23 cellular contexts compared by ENCODE assay signal in the genomic region with DNA sequence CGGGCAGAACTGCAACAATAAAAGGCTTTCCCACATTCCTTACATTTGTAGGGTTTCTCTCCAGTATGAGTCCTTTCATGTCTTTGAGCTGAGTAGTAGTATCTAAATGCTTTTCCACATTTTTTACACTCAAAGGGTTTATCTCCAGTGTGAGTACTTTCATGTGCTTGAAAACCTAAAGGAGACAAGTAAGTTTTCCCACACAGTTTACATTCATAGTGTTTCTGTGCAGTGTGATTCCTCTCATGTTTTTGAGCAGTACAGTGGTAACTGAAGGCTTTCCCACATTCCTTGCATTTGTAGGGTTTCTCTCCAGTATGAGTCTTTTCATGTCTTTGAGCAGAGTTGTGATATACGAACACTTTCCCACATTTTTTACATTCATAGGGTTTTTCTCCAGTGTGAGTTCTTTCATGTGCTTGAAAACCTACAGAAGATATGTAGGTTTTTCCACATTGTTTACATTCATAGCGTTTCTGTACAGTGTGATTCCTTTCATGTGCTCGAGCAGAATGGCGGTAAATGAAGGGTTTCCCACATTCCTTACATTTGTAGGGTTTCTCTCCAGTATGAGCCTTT. TPM values are rescaled to one million over a fixed set of nuclear protein-coding genes. Genes with fewer than 3 reads are reported as not detected.
DNase-seq lines count a peak whose midpoint lies in the region; ATAC-seq, FAIRE-seq and TF ChIP-seq lines count a peak whose summit lies in the region.
"Had no signal": no experiment of that assay in that cellular context is flagged by ENCODE, and none has a peak within 500 bp of the region (broad histone marks: within the 10 kb centered on the region; RNA-seq: fewer than 3 reads in every experiment).

No MANE protein-coding gene starts in this region.

- no peak for TF ChIP-seq RAD21 in K562 (CRISPR knock-in tag; conservative IDR thresholded peaks at IDR 0.05 in 1 of 2, IDR thresholded peaks at IDR 0.05 in 1 of 2)

- intact Hi-C loops in K562 (cut with micrococcal nuclease) (no loop called here), uterus (cut with DNase I; ENCODE audit: low total_unique reads) (no loop called here)
- intact Hi-C loops in naive thymus-derived CD4-positive, alpha-beta T cell (cut with micrococcal nuclease) = no loop called here

- TF ChIP-seq POLR2A in K562 (conservative IDR thresholded peaks at IDR 0.05) (no peak), uterus (IDR thresholded peaks at IDR 0.05) (no peak)

- WGBS in K562 (ENCODE audit: insufficient coverage, low coverage, missing lambda C conversion rate) = 3% methylated on average over 5 of the region's 5 CpGs

- ATAC-seq in K562 = no peak
- no peak for ATAC-seq in naive thymus-derived CD4-positive, alpha-beta T cell
- ATAC-seq: A549, GM23338, Right ventricle myocardium inferior, SK-N-SH treated with all-trans-retinoic acid at 6 μM for 48 hours had no signal

- TF ChIP-seq CTCF in HEK293 (tag by site-specific recombination; IDR thresholded peaks at IDR 0.05) (no peak), K562 (IDR thresholded peaks at IDR 0.05 in 2 of 3, conservative IDR thresholded peaks at IDR 0.05 in 1 of 3; ENCODE audit: insufficient read depth in 2 of 3, low read depth in 1 of 3, low read length in 3 of 3) (no peak), uterus (IDR thresholded peaks at IDR 0.05) (no peak)

- no peaks in the 10 kb centered on the region for H3K4me1 Mint-ChIP-seq in naive thymus-derived CD4-positive, alpha-beta T cell
- H3K4me1 Mint-ChIP-seq: GM23338, IgD-negative memory B cell had no signal

- BruUV-seq in K562 (replicated peaks; lab: Mats Ljungman, UMichigan) = no TSS peak

- no peaks in the 10 kb centered on the region for H4K20me1 ChIP-seq in BLaER1
- H4K20me1 ChIP-seq in K562 (replicated peaks; ENCODE audit: control insufficient read depth, insufficient read depth, low read length) = no peaks in the 10 kb centered on the region

- TF ChIP-seq EP300 in K562 (IDR thresholded peaks at IDR 0.05; ENCODE audit: low read length) = no peak

- no peaks in the 10 kb centered on the region for H3K27me3 Mint-ChIP-seq in naive thymus-derived CD4-positive, alpha-beta T cell
- H3K27me3 Mint-ChIP-seq: IgD-negative memory B cell had no signal

- CTCF ChIA-PET in HEK293 (lab: Yijun Ruan, JAX) (no interaction called here), K562 (lab: Yijun Ruan, JAX; ENCODE audit: low intra/inter-chr PET ratio) (no interaction called here)
- CTCF ChIA-PET in naive thymus-derived CD4-positive, alpha-beta T cell (lab: Charles Lee) = no interaction called here

- no peak overlapping the region for H3K27ac ChIP-seq in BLaER1
- H3K27ac ChIP-seq in HEK293 (ENCODE audit: extremely low read depth, low read depth, low read length) = no peak overlapping the region
- no peak overlapping the region for H3K27ac ChIP-seq in K562 (ENCODE audit: extremely low read depth, low read depth, low read length)
- H3K27ac ChIP-seq in naive thymus-derived CD4-positive, alpha-beta T cell (ENCODE audit: low read depth, low read length) = no peak overlapping the region
- no peak overlapping the region for H3K27ac ChIP-seq in uterus
- H3K27ac ChIP-seq: A549, PC-9, SJCRH30 had no signal

- H3K36me3 ChIP-seq in BLaER1 (peaks cover 47% of the 10 kb centered on the region), HEK293 (ENCODE audit: control insufficient read depth in 2 of 2, insufficient read depth in 1 of 2, low read length in 2 of 2) (no peaks in the 10 kb centered on the region), K562 (ENCODE audit: control insufficient read depth, insufficient read depth, low read length) (no peaks in the 10 kb centered on the region), uterus (no peaks in the 10 kb centered on the region)
- H3K36me3 ChIP-seq in naive thymus-derived CD4-positive, alpha-beta T cell (ENCODE audit: control insufficient read depth in 2 of 3, insufficient read depth in 3 of 3, low read length in 3 of 3) = peaks cover 0 to 29% (median 10%) of the 10 kb centered on the region in 3 experiments
- H3K36me3 ChIP-seq: HAP-1, SJCRH30 had no signal

- H3K36me3 Mint-ChIP-seq in naive thymus-derived CD4-positive, alpha-beta T cell = peaks cover 23 to 72% (median 68%) of the 10 kb centered on the region in 5 donors

- H3K4me3 ChIP-seq in BLaER1 = peak overlapping the region; percentile 31; the same call in 1 of the 2 replicates
- no peak overlapping the region for H3K4me3 ChIP-seq in HEK293 (ENCODE audit: low read depth, low read length)
- no peak overlapping the region for H3K4me3 ChIP-seq in K562
- H3K4me3 ChIP-seq in naive thymus-derived CD4-positive, alpha-beta T cell (ENCODE audit: low read length) = peak overlapping the region; percentile 1
- H3K4me3 ChIP-seq in uterus = no peak overlapping the region
- H3K4me3 ChIP-seq: A549, GM23338, HAP-1, PC-9, SJCRH30 had no signal

- no peak overlapping the region for H2AFZ ChIP-seq in K562 (ENCODE audit: low read depth, low read length)
- H2AFZ ChIP-seq: GM23338, PC-9 had no signal

- no peaks in the 10 kb centered on the region for H3K9me1 ChIP-seq in K562 (ENCODE audit: control insufficient read depth, insufficient read depth, low read length)

- H3K4me2 ChIP-seq in BLaER1 (no peak overlapping the region), K562 (ENCODE audit: insufficient read depth, low read length) (no peak overlapping the region)
- H3K4me2 ChIP-seq: A549, GM23338, PC-9 had no signal

- H3K27ac Mint-ChIP-seq in naive thymus-derived CD4-positive, alpha-beta T cell = no peak overlapping the region
- H3K27ac Mint-ChIP-seq: GM23338 had no signal

- peak overlapping the region in 1 of 10 donors; percentile 39 for H3K4me3 Mint-ChIP-seq in naive thymus-derived CD4-positive, alpha-beta T cell
- H3K4me3 Mint-ChIP-seq: GM23338 had no signal

- no peak for DNase-seq in K562 (ENCODE audit: extremely low read depth in 1 of 4, low spot score in 3 of 4)
- no peak for DNase-seq in naive thymus-derived CD4-positive, alpha-beta T cell
- no peak for DNase-seq in dedifferentiated amniotic fluid mesenchymal stem cell (ENCODE audit: extremely low spot score)
- no peak for DNase-seq in uterus
- DNase-seq in HTR-8/SVneo (ENCODE audit: insufficient read length, low spot score) = no peak
- DNase-seq: DMS153, Karpas-422, NCI-H1105 treated with DMSO at 0.1 percent for 48 hours, NCI-H146, NCI-H1930, NCI-H446, NCI-H524 treated with DMSO at 0.1 percent for 48 hours, NCI-H774, PC-9, SJCRH30 had no signal

- FAIRE-seq in K562 (lab: Jason Lieb, UNC) (no peak), HTR-8/SVneo (lab: Jason Lieb, UNC) (no peak)
- FAIRE-seq: A549 had no signal

- no peaks in the 10 kb centered on the region for H3K79me2 ChIP-seq in K562 (ENCODE audit: control insufficient read depth, insufficient read depth, low read length)

- H3K9me3 ChIP-seq in BLaER1 (peaks cover 94% of the 10 kb centered on the region), HEK293 (ENCODE audit: control insufficient read depth, insufficient read depth, low read depth, low read length) (no peaks in the 10 kb centered on the region), K562 (replicated peaks; ENCODE audit: control insufficient read depth, insufficient read depth, low read depth, low read length) (peaks cover 8% of the 10 kb centered on the region), uterus (peaks cover 0 to 13% of the 10 kb centered on the region in 2 donors)
- H3K9me3 ChIP-seq in naive thymus-derived CD4-positive, alpha-beta T cell (ENCODE audit: control insufficient read depth in 2 of 3, low read length in 3 of 3) = peaks cover 0 to 51% (median 19%) of the 10 kb centered on the region in 3 experiments

- peaks cover 3 to 95% (median 59%) of the 10 kb centered on the region in 11 donors for H3K9me3 Mint-ChIP-seq in naive thymus-derived CD4-positive, alpha-beta T cell

- H3K27me3 ChIP-seq in BLaER1 = no peaks in the 10 kb centered on the region
- no peaks in the 10 kb centered on the region for H3K27me3 ChIP-seq in K562 (ENCODE audit: control insufficient read depth in 2 of 2, insufficient read depth in 2 of 2, low read length in 2 of 2)
- H3K27me3 ChIP-seq in naive thymus-derived CD4-positive, alpha-beta T cell (ENCODE audit: control insufficient read depth in 2 of 2, insufficient read depth in 2 of 2, low read length in 2 of 2) = no peaks in the 10 kb centered on the region
- H3K27me3 ChIP-seq in uterus = no peaks in the 10 kb centered on the region
- H3K27me3 ChIP-seq: SJCRH30 had no signal

- POLR2A ChIA-PET in HEK293 (lab: Yijun Ruan, JAX) = no interaction called here
- POLR2A ChIA-PET in K562 (lab: Yijun Ruan, JAX) = no interaction called here
- POLR2A ChIA-PET in naive thymus-derived CD4-positive, alpha-beta T cell (lab: Charles Lee) = no interaction called here

- no peak overlapping the region for H3K9ac ChIP-seq in BLaER1
- H3K9ac ChIP-seq in K562 (ENCODE audit: insufficient read depth in 1 of 2, low read depth in 2 of 2, low read length in 2 of 2) = no peak overlapping the region

- H3K4me1 ChIP-seq in BLaER1 (no peaks in the 10 kb centered on the region), HEK293 (ENCODE audit: control insufficient read depth, insufficient read depth, low read length) (no peaks in the 10 kb centered on the region), K562 (replicated peaks in 1 of 2; ENCODE audit: control insufficient read depth in 2 of 2, insufficient read depth in 2 of 2, low read length in 2 of 2) (no peaks in the 10 kb centered on the region), uterus (no peaks in the 10 kb centered on the region)
- no peaks in the 10 kb centered on the region for H3K4me1 ChIP-seq in naive thymus-derived CD4-positive, alpha-beta T cell (ENCODE audit: control insufficient read depth in 2 of 2, insufficient read depth in 2 of 2, low read length in 2 of 2)
- H3K4me1 ChIP-seq: A549, HAP-1, SJCRH30 had no signal

- in situ Hi-C loops in K562 (cut with MboI) = no loop called here

RNA-seq across cellular contexts. Expression of gene ZNF44, which starts 47.0 kb away (rescaled TPM):
- 5.5 and 19.4 TPM in 2 replicates for total RNA-seq in K562 (2011; cell fraction: chromatin; rRNA removed; ENCODE audit: low replicate concordance)
- 3.3 and 4.5 TPM in 2 replicates for total RNA-seq in K562 (2011; cell fraction: nucleolus; rRNA removed)
- 7.4 and 7.6 TPM in 2 replicates for total RNA-seq in K562 (2011; cell fraction: nucleoplasm; rRNA removed)
- total RNA-seq in K562 (2014; rRNA removed) (2.6 and 3.2 TPM in 2 replicates), K562 (2014; rRNA removed; fragmentation: Illumina TruSeq; extraction: Trizol) (8.3 TPM in 2 replicates), K562 (2015; rRNA removed; fragmentation: Illumina TruSeq; extraction: Trizol) (7.7 and 8.2 TPM in 2 replicates), K562 (2021) (3.2 and 3.9 TPM in 2 replicates), uterus (10 to 100 TPM in 2 of 4 donors, 1 to 10 TPM in 2; 5.0 to 29.7 (median 15.2) TPM)
- polyA plus RNA-seq in K562 (2011; rRNA removed) (2.7 and 4.4 TPM in 2 replicates), K562 (2014; fragmentation: Illumina TruSeq; extraction: Trizol) (5.3 and 5.5 TPM in 2 replicates), K562 (2014; fragmentation: Nextera tagmentation; extraction: Ambion mirVana) (1 to 10 TPM; 2.7 to 5.7 TPM), K562 (2014; rRNA removed) (3.9 and 4.4 TPM in 2 replicates)
- polyA plus RNA-seq in K562 (2011; cell fraction: cytosol; rRNA removed) = 0.54 and 1.2 TPM in 2 replicates
- 2.3 and 2.4 TPM in 2 replicates for polyA plus RNA-seq in K562 (2011; cell fraction: nucleus; rRNA removed)
- 4.7 and 6.8 TPM in 2 replicates for polyA plus RNA-seq in K562 (2012)
- polyA minus RNA-seq in K562 (2011; rRNA and poly(A)+ RNA removed) = 3.5 and 4.9 TPM in 2 replicates
- 0.55 and 1.0 TPM in 2 replicates for polyA minus RNA-seq in K562 (2011; cell fraction: cytosol; rRNA and poly(A)+ RNA removed)
- polyA minus RNA-seq in K562 (2011; cell fraction: nucleus; rRNA and poly(A)+ RNA removed) = 0.94 and 3.1 TPM in 2 replicates
- total RNA-seq in naive thymus-derived CD4-positive, alpha-beta T cell = 10 to 100 TPM; 16.3 to 67.4 (median 31.3) TPM
- 10 to 100 TPM; 19.2 to 32.2 TPM for polyA plus RNA-seq in naive thymus-derived CD4-positive, alpha-beta T cell

Comparison
In these comparisons a context has a peak if more than half of its experiments do, and no peak if none do; other contexts are left out.
1. H3K4me3 ChIP-seq: peak in BLaER1 (single experiment) and naive thymus-derived CD4-positive, alpha-beta T cell (single experiment); none in HEK293 (single experiment), K562 (single experiment) and uterus (0 of 2).